Comparison of ENCODE assay signal across 17 cellular contexts in the genomic region with DNA sequence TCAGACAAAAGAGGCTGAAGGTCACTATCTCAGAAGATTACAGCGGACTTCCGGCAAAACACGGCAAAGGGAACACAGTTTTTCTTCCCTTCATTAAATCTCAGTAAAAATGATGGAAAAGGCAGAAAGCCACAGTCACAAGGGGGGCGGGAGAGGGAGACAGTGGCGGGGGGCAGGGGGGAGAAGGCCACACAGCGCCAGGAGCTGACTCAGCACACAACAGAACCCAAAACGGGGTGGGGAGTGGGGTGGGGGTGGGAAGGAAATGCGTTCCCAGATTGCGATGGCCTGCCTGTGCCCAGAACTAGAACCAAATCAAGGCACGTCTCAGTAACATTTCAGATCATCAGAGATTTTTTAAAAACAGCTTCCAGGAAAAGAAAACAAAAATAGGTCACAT. TPM values are rescaled to one million over a fixed set of nuclear protein-coding genes. Genes with fewer than 3 reads are reported as not detected.
DNase-seq lines count a peak whose midpoint lies in the region; ATAC-seq and TF ChIP-seq lines count a peak whose summit lies in the region.
"Had no signal": no experiment of that assay in that cellular context is flagged by ENCODE, and none has a peak within 500 bp of the region (broad histone marks: within the 10 kb centered on the region; RNA-seq: fewer than 3 reads in every experiment).

No MANE protein-coding gene starts in this region.

- H3K4me1 ChIP-seq in BLaER1 (0 out of 2 replicates have a peak, but pooled peaks cover 8% of the 10 kb centered on the region), sigmoid colon (no peaks in the 10 kb centered on the region)

- ATAC-seq in HG03520 (IDR thresholded peaks at IDR 0.05; ENCODE audit: unreplicated experiment) (no peak), GM18520 (IDR thresholded peaks at IDR 0.05; ENCODE audit: unreplicated experiment) (no peak)
- ATAC-seq: esophagus mucosa had no signal

- no peaks in the 10 kb centered on the region for H3K9me3 ChIP-seq in BLaER1
- H3K9me3 ChIP-seq in sigmoid colon, result no peaks in the 10 kb centered on the region

- intact Hi-C loops in dorsolateral prefrontal cortex (cut with DNase I), result no loop called here
- intact Hi-C loops in sigmoid colon (cut with DNase I), result no loop called here

- H3K4me3 ChIP-seq in BLaER1 (no peak overlapping the region), dorsolateral prefrontal cortex (no peak overlapping the region), sigmoid colon (no peak overlapping the region), brain microvascular endothelial cell (ENCODE audit: low read depth, low read length) (no peak overlapping the region)

- in situ Hi-C loops in brain microvascular endothelial cell (cut with HindIII; ENCODE audit: low pct_ligation_motif_present, low sequenced_read_pairs), result no loop called here

- H3K9ac ChIP-seq in BLaER1, result no peak overlapping the region

- no peaks in the 10 kb centered on the region for H3K36me3 ChIP-seq in BLaER1
- H3K36me3 ChIP-seq in sigmoid colon, result no peaks in the 10 kb centered on the region
- no peaks in the 10 kb centered on the region for H3K36me3 ChIP-seq in brain microvascular endothelial cell (replicated peaks)

- TF ChIP-seq EP300 in sigmoid colon (IDR thresholded peaks at IDR 0.05), result no peak

- TF ChIP-seq CTCF in dorsolateral prefrontal cortex (IDR thresholded peaks at IDR 0.05 in 54 of 56, conservative IDR thresholded peaks at IDR 0.05 in 2 of 56; ENCODE audit: low read depth in 1 of 56, partially characterized antibody in 56 of 56) (no peak), sigmoid colon (IDR thresholded peaks at IDR 0.05) (no peak), brain microvascular endothelial cell (IDR thresholded peaks at IDR 0.05; ENCODE audit: low read depth, low read length, missing control alignments) (no peak)

- H3K27ac ChIP-seq in BLaER1 (no peak overlapping the region), dorsolateral prefrontal cortex (peak overlapping the region in 45 of 59 donors; percentile 12 to 77 (median 52)), sigmoid colon (peak overlapping the region; percentile 11 to 57 (median 40)), brain microvascular endothelial cell (no peak overlapping the region)

- no peak for TF ChIP-seq POLR2A in sigmoid colon (IDR thresholded peaks at IDR 0.05)

- peak overlapping the region; percentile 22; the same call in 1 of the 2 replicates for H3K4me2 ChIP-seq in BLaER1

- 40 to 66% methylated on average over 10 of the region's 10 CpGs for WGBS in sigmoid colon, 2 donors

- no peaks in the 10 kb centered on the region for H4K20me1 ChIP-seq in BLaER1

- H3K27me3 ChIP-seq in BLaER1 (no peaks in the 10 kb centered on the region), dorsolateral prefrontal cortex (peaks cover 0 to 21% (median 0%) of the 10 kb centered on the region in 45 donors), sigmoid colon (peaks cover 0 to 48% (median 37%) of the 10 kb centered on the region in 3 donors), brain microvascular endothelial cell (replicated peaks) (no peaks in the 10 kb centered on the region)

- DNase-seq in dorsolateral prefrontal cortex, result peak in 1 of 10 donors; percentile 33
- DNase-seq in iPS-NIHi11 (ENCODE audit: low spot score), result peak; percentile 9
- no peak for DNase-seq in sigmoid colon
- no peak for DNase-seq in NCI-H1105 (lab: John Stamatoyannopoulos, UW)
- DNase-seq in brain microvascular endothelial cell, result no peak
- DNase-seq: ACHN; activated CD4-positive, alpha-beta memory T cell treated with anti-CD3 and anti-CD28 coated beads, Interleukin-2, amount 10 ng/mL, durations not matched to agents 7 days and 5 days; amniotic stem cell; dermis blood vessel endothelial cell; GDM1; NCI-H1694 treated with DMSO at 0.1 percent for 48 hours; NCI-H446 had no signal

RNA-seq across cellular contexts. Expression of a gene that starts 13.4 kb away (rescaled TPM):
- total RNA-seq in dorsolateral prefrontal cortex, result 10 to 100 TPM in 85 of 120 experiments, 1 to 10 TPM in 35; 3.1 to 23.8 (median 12.0) TPM
- total RNA-seq in sigmoid colon, result under 1 TPM in 1 of 4 donors, not detected in 3; 0.27 TPM
- under 1 TPM in 1 of 3 donors, not detected in 2; 0.03 TPM for polyA plus RNA-seq in sigmoid colon
- total RNA-seq: activated CD4-positive, alpha-beta memory T cell treated with anti-CD3 and anti-CD28 coated beads, Interleukin-2, amount 10 ng/mL, durations not matched to agents 7 days and 5 days; dermis blood vessel endothelial cell; esophagus mucosa; osteocyte had no signal

RNA-seq across cellular contexts. Expression of a gene that starts 28.9 kb away (rescaled TPM):
- 100 to 1,000 TPM in 62 of 120 experiments, 10 to 100 TPM in 58; 24.7 to 182 (median 102) TPM for total RNA-seq in dorsolateral prefrontal cortex
- not detected for total RNA-seq in sigmoid colon
- under 1 TPM in 1 of 3 donors, not detected in 2; 0.51 TPM for polyA plus RNA-seq in sigmoid colon
- total RNA-seq: activated CD4-positive, alpha-beta memory T cell treated with anti-CD3 and anti-CD28 coated beads, Interleukin-2, amount 10 ng/mL, durations not matched to agents 7 days and 5 days; osteocyte had no signal

RNA-seq across cellular contexts. Expression of a gene that starts 60.0 kb away (rescaled TPM):
- 100 to 1,000 TPM; 113 to 225 (median 176) TPM for total RNA-seq in dorsolateral prefrontal cortex
- total RNA-seq in sigmoid colon, result 1 to 10 TPM; 1.4 to 4.8 (median 3.7) TPM
- 10 to 100 TPM; 37.7 to 52.9 (median 37.8) TPM for polyA plus RNA-seq in sigmoid colon

Comparison
In these comparisons a context has a peak if more than half of its experiments do, and no peak if none do; other contexts are left out.
1. H3K27ac ChIP-seq: peak in dorsolateral prefrontal cortex (45 of 59) and sigmoid colon (4 of 4); none in BLaER1 (single experiment) and brain microvascular endothelial cell (single experiment).
2. RNA of a gene that starts 28.9 kb away (total RNA-seq): 24.7 to 182 TPM in dorsolateral prefrontal cortex; not detected in sigmoid colon; every median in the first group is over 10 times any median in the second.
3. RNA of a gene that starts 60.0 kb away (total RNA-seq): 113 to 225 TPM in dorsolateral prefrontal cortex; 1.4 to 4.8 TPM in sigmoid colon; every median in the first group is over 10 times any median in the second.